8 cellular contexts compared by ENCODE assay signal in the genomic region with DNA sequence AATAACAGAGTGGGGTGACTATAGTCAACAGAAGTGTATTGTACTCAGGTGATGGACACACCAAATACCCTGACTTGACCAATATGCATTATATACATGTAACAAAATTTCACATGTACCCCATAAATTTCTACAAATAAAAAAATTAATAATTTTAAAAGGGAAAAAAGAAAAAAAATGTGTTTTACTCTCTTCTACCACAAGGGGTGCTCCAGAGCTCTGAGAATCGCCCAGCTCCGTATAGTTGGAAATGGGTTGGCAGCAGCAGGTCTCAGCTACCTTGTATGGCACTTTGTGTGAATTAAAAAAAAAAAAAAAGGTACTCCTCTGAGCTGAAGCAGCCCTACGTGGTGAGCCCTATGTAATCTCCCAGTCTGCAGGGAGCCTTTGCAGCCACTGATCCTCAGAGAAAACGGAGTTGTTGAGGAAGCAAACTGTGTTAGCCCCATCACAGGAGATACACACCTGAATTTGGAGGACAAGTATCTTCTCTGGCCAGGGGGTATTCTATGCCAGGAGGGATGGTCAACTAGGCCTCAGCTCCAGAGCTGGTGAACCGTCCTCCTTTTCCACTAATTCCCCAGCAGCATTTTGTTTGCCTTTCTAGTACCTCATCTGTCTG. TPM values are rescaled to one million over a fixed set of nuclear protein-coding genes. Genes with fewer than 3 reads are reported as not detected.
A peak's percentile ranks its signal among the peaks of the same experiment; 100 is the strongest.
DNase-seq lines count a peak whose midpoint lies in the region; ATAC-seq, FAIRE-seq and TF ChIP-seq lines count a peak whose summit lies in the region.

No MANE protein-coding gene starts in this region.

- H2AK5ac ChIP-seq in H1 (ENCODE audit: low read depth, low read length): no peak overlapping the region

- no peaks in the 10 kb centered on the region for H3K79me1 ChIP-seq in H1 (ENCODE audit: low read depth, low read length)

- H3K27ac ChIP-seq in H1 (ENCODE audit: low read depth, low read length) (no peak overlapping the region), psoas muscle (no peak overlapping the region)

- peak; percentile 14 for DNase-seq in NCI-H748 (lab: John Stamatoyannopoulos, UW; ENCODE audit: unreplicated experiment)
- DNase-seq in NCI-H748 treated with DMSO at 0.1 percent for 48 hours (lab: John Stamatoyannopoulos, UW): no peak
- peak; percentile 5 for DNase-seq in NB4 (ENCODE audit: low read depth)
- DNase-seq in H1 (ENCODE audit: low read depth in 1 of 2, low spot score in 2 of 2): no peak
- DNase-seq in psoas muscle: no peak
- no peak for DNase-seq in EL
- DNase-seq in HPDE6-E6E7 (ENCODE audit: extremely low spot score): no peak

- CTCF ChIA-PET in H1 (lab: Charles Lee; ENCODE audit: partially characterized antibody): interaction anchor here (0.6 to 1.7 kb wide), 15 partner anchors 14 to 522 kb away, joined by 3 to 10 read pairs (median 4); no protein-coding TSS in a partner anchor

- no peak overlapping the region for H2BK20ac ChIP-seq in H1 (ENCODE audit: low read length)

- intact Hi-C loops in psoas muscle (cut with DNase I): no loop called here

- POLR2A ChIA-PET in H1 (lab: Charles Lee; ENCODE audit: partially characterized antibody): no interaction called here

- no peak overlapping the region for H3K4me3 ChIP-seq in NB4 (ENCODE audit: low read depth, low read length)
- H3K4me3 ChIP-seq in H1 (ENCODE audit: extremely low read depth in 1 of 4, insufficient read depth in 2 of 4, low read depth in 3 of 4, low read length in 4 of 4): no peak overlapping the region
- no peak overlapping the region for H3K4me3 ChIP-seq in psoas muscle

- FAIRE-seq in H1 (lab: Jason Lieb, UNC): peak; percentile 78

- TF ChIP-seq EP300 in H1 (IDR thresholded peaks at IDR 0.05; ENCODE audit: borderline replicate concordance in 1 of 2, low read depth in 2 of 2, low read length in 2 of 2): no peak

- no peak overlapping the region for H3K56ac ChIP-seq in H1 (replicated peaks; ENCODE audit: insufficient read length, low read depth, low read length)

- H4K8ac ChIP-seq in H1 (ENCODE audit: extremely low read depth, insufficient read depth, low read length): no peak overlapping the region

- TF ChIP-seq RAD21 in H1 (IDR thresholded peaks at IDR 0.05 in 1 of 2, conservative IDR thresholded peaks at IDR 0.05 in 1 of 2; ENCODE audit: low read depth in 2 of 2, low read length in 2 of 2): peak; percentile 22 to 32; a peak in 3 of 4 replicates

- no peak overlapping the region for H3K9ac ChIP-seq in H1 (replicated peaks in 1 of 4; ENCODE audit: extremely low read depth in 1 of 4, low read depth in 3 of 4, low read length in 3 of 4)

- H3K14ac ChIP-seq in H1 (ENCODE audit: insufficient read length): no peak overlapping the region

- peaks cover 0 to 10% (median 3%) of the 10 kb centered on the region in 4 experiments; a peak in 4 of 7 replicates for H3K4me1 ChIP-seq in H1 (replicated peaks in 1 of 4; ENCODE audit: control insufficient read depth in 3 of 4, insufficient read depth in 4 of 4, low read length in 3 of 4)
- H3K4me1 ChIP-seq in psoas muscle: no peaks in the 10 kb centered on the region

- 11% methylated on average over 4 of the region's 5 CpGs; no CpG with 5 or more reads in 1 of the 2 experiments for WGBS in H1 (ENCODE audit: extremely low coverage in 1 of 2, insufficient coverage in 1 of 2, insufficient read length in 1 of 2, insufficient replicate concordance in 2 of 2, low coverage in 1 of 2, low lambda C conversion rate in 2 of 2, missing lambda C conversion rate in 1 of 2), 2 experiments
- WGBS in psoas muscle, 3 donors: 33 to 34% (median 34%) methylated on average over 5 of the region's 5 CpGs

- H3K23me2 ChIP-seq in H1 (ENCODE audit: low read depth, low read length): no peaks in the 10 kb centered on the region

- H3K36me3 ChIP-seq in H1 (ENCODE audit: control insufficient read depth in 2 of 4, insufficient read depth in 4 of 4, low read length in 3 of 4) (no peaks in the 10 kb centered on the region), psoas muscle (ENCODE audit: insufficient read depth in 1 of 2, low read depth in 1 of 2) (no peaks in the 10 kb centered on the region)

- H3K27me3 ChIP-seq in H1 (replicated peaks in 1 of 4; ENCODE audit: control insufficient read depth in 3 of 4, extremely low read depth in 1 of 4, insufficient read depth in 3 of 4, low read length in 3 of 4) (no peaks in the 10 kb centered on the region), psoas muscle (ENCODE audit: insufficient read depth in 3 of 3, low read length in 2 of 3) (no peaks in the 10 kb centered on the region)

- no peaks in the 10 kb centered on the region for H3K79me2 ChIP-seq in H1 (ENCODE audit: control insufficient read depth in 1 of 2, insufficient read depth in 2 of 2, low read length in 2 of 2)

- no peak overlapping the region for H4K5ac ChIP-seq in H1 (ENCODE audit: insufficient read length, low read depth, low read length)

- no peaks in the 10 kb centered on the region for H4K20me1 ChIP-seq in H1 (replicated peaks in 1 of 2; ENCODE audit: control insufficient read depth in 1 of 2, insufficient read depth in 2 of 2, low read length in 2 of 2)

- no peak overlapping the region for H3K4ac ChIP-seq in H1 (replicated peaks; ENCODE audit: insufficient read length, low read depth, low read length)

- no peak overlapping the region; the same call in 1 of the 2 replicates for H3K18ac ChIP-seq in H1 (ENCODE audit: extremely low read depth, low read length)

- H3K4me2 ChIP-seq in H1 (ENCODE audit: insufficient read depth in 1 of 2, low read depth in 2 of 2, low read length in 2 of 2): no peak overlapping the region

- peak; percentile 21 for TF ChIP-seq CTCF in NB4 (IDR thresholded peaks at IDR 0.05; ENCODE audit: low read depth, low read length)
- peak; percentile 8 to 15 (median 15); a peak in 3 of 4 replicates for TF ChIP-seq CTCF in H1 (IDR thresholded peaks at IDR 0.05; ENCODE audit: control extremely low read depth in 1 of 3, insufficient read depth in 1 of 3, low read depth in 1 of 3, low read length in 3 of 3)
- TF ChIP-seq CTCF in psoas muscle (IDR thresholded peaks at IDR 0.05): peak; percentile 49

- H2BK15ac ChIP-seq in H1 (ENCODE audit: low read length): no peak overlapping the region

- no peak overlapping the region for H4K91ac ChIP-seq in H1 (replicated peaks; ENCODE audit: insufficient read length, low read length)

- H2AFZ ChIP-seq in H1 (ENCODE audit: low read length): peak overlapping the region; percentile 92

- no peak overlapping the region for H2BK12ac ChIP-seq in H1 (ENCODE audit: low read depth, low read length)

- no peak overlapping the region for H2BK120ac ChIP-seq in H1 (replicated peaks; ENCODE audit: low read depth, low read length)

- H3K9me3 ChIP-seq in H1 (ENCODE audit: insufficient read depth in 2 of 2, low read depth in 1 of 2, low read length in 1 of 2): no peaks in the 10 kb centered on the region
- no peaks in the 10 kb centered on the region for H3K9me3 ChIP-seq in psoas muscle

- no peak overlapping the region for H2BK5ac ChIP-seq in H1 (ENCODE audit: low read depth, low read length)

- no peak overlapping the region for H3K23ac ChIP-seq in H1 (ENCODE audit: insufficient read length)

- no peak for TF ChIP-seq POLR2A in NB4 (IDR thresholded peaks at IDR 0.05; ENCODE audit: extremely low read depth, insufficient read length)
- TF ChIP-seq POLR2A in H1 (IDR thresholded peaks at IDR 0.05; ENCODE audit: control extremely low read depth in 1 of 2, low read depth in 2 of 2, low read length in 2 of 2): no peak

- ATAC-seq in psoas muscle (peak in 1 of 4 donors; percentile 48), HG02973 (IDR thresholded peaks at IDR 0.05; ENCODE audit: unreplicated experiment) (no peak)

TF ChIP-seq in H1, 55 proteins besides CTCF, POLR2A, EP300 and RAD21 (continues in another document):
- no peak for TF ChIP-seq RBBP5 (IDR thresholded peaks at IDR 0.05; ENCODE audit: borderline replicate concordance, low read depth, low read length)

RNA-seq across cellular contexts. Expression of a gene that starts 17.2 kb away (rescaled TPM):
- 33.9 and 34.9 TPM in 2 replicates for total RNA-seq in H1 (2021; fragmentation: NEBNext Ultra II Directional; extraction: Animal tissue kit (Norgen Biotek cat#: 25700))
- polyA plus RNA-seq in H1 (2011; rRNA removed) (4.7 and 5.6 TPM in 2 replicates), psoas muscle (1 to 10 TPM; 3.5 to 6.8 (median 3.6) TPM)
- polyA plus RNA-seq in H1 (2011; cell fraction: cytosol; rRNA removed): 10.2 TPM
- 12.6 TPM for polyA plus RNA-seq in H1 (2011; cell fraction: nucleus; rRNA removed)
- 16.0 to 29.9 TPM (median 20.5 TPM) in 4 replicates for polyA plus RNA-seq in H1 (2012, experiment 1 of 2)
- polyA plus RNA-seq in H1 (2012, experiment 2 of 2): 1.9 TPM
- polyA plus RNA-seq in H1 (2013, experiment 1 of 2): 12.9 TPM
- 12.6 TPM for polyA plus RNA-seq in H1 (2013, experiment 2 of 2)
- polyA minus RNA-seq in H1 (2011; rRNA and poly(A)+ RNA removed): 37.0 and 53.0 TPM in 2 replicates
- polyA minus RNA-seq in H1 (2011; cell fraction: cytosol; rRNA and poly(A)+ RNA removed): 8.8 TPM
- 53.4 TPM for polyA minus RNA-seq in H1 (2011; cell fraction: nucleus; rRNA and poly(A)+ RNA removed)
- 1 to 10 TPM; 6.4 to 9.4 (median 8.6) TPM for total RNA-seq in psoas muscle

RNA-seq across cellular contexts. Expression of a gene that starts 29.4 kb away (rescaled TPM):
- 30.6 and 30.8 TPM in 2 replicates for total RNA-seq in H1 (2021; fragmentation: NEBNext Ultra II Directional; extraction: Animal tissue kit (Norgen Biotek cat#: 25700))
- 14.9 and 17.9 TPM in 2 replicates for polyA plus RNA-seq in H1 (2011; rRNA removed)
- polyA plus RNA-seq in H1 (2011; cell fraction: cytosol; rRNA removed): 20.8 TPM
- polyA plus RNA-seq in H1 (2011; cell fraction: nucleus; rRNA removed): 15.2 TPM
- polyA plus RNA-seq in H1 (2012, experiment 1 of 2): 17.3 to 20.5 TPM (median 18.2 TPM) in 4 replicates
- polyA plus RNA-seq in H1 (2012, experiment 2 of 2): 5.3 TPM
- polyA plus RNA-seq in H1 (2013, experiment 1 of 2): 19.5 TPM
- 20.3 TPM for polyA plus RNA-seq in H1 (2013, experiment 2 of 2)
- polyA minus RNA-seq in H1 (2011; rRNA and poly(A)+ RNA removed): 45.3 and 69.4 TPM in 2 replicates
- 13.9 TPM for polyA minus RNA-seq in H1 (2011; cell fraction: cytosol; rRNA and poly(A)+ RNA removed)
- polyA minus RNA-seq in H1 (2011; cell fraction: nucleus; rRNA and poly(A)+ RNA removed): 12.7 TPM
- under 1 TPM in 2 of 4 donors, not detected in 2; 0.22 to 0.41 TPM for total RNA-seq in psoas muscle
- polyA plus RNA-seq in psoas muscle: under 1 TPM; 0.01 to 0.08 (median 0.04) TPM

Comparison
In these comparisons a context has a peak if more than half of its experiments do, and no peak if none do; other contexts are left out.
1. DNase-seq: peak in NCI-H748 (single experiment) and NB4 (single experiment); none in NCI-H748 treated with DMSO at 0.1 percent for 48 hours (single experiment), H1 (0 of 2), psoas muscle (0 of 2), EL (single experiment) and HPDE6-E6E7 (single experiment).
2. RNA of a gene that starts 29.4 kb away (total RNA-seq): 30.6 to 30.8 TPM in H1; 0.22 to 0.41 TPM in psoas muscle; every median in the first group is over 10 times any median in the second.
3. Peak in every context shown above with its lines, with median percentiles within 50 percentile points of each other: CTCF ChIP-seq.